8 cellular contexts compared by ENCODE assay signal in genomic region chr15:61195116-61196002, GRCh38. TPM values are rescaled to one million over a fixed set of nuclear protein-coding genes. Genes with fewer than 3 reads are reported as not detected.
DNase-seq lines count a peak whose midpoint lies in the region; ATAC-seq, FAIRE-seq and TF ChIP-seq lines count a peak whose summit lies in the region.

No MANE protein-coding gene starts in this region.

- H3K4me1 ChIP-seq in small intestine (ENCODE audit: control insufficient read depth in 2 of 2, insufficient read depth in 1 of 2, low read depth in 1 of 2, low read length in 1 of 2) (no peaks in the 10 kb centered on the region), sigmoid colon (peaks cover 0 to 11% (median 4%) of the 10 kb centered on the region in 4 donors)

- no peak for TF ChIP-seq EP300 in sigmoid colon (IDR thresholded peaks at IDR 0.05)

- WGBS in small intestine, 3 donors: 82 to 88% (median 84%) methylated on average over 10 of the region's 10 CpGs
- WGBS in sigmoid colon, 2 donors: 83 to 89% methylated on average over 10 of the region's 10 CpGs

- CTCF ChIA-PET in RWPE1 (lab: Yijun Ruan, JAX): interaction anchor here (0.6 to 3.0 kb wide), 11 partner anchors 12 to 1212 kb away, joined by 3 to 30 read pairs (median 4); no protein-coding TSS in a partner anchor

- H3K4me3 ChIP-seq in small intestine (ENCODE audit: low read depth in 1 of 2, low read length in 2 of 2) (no peak overlapping the region), sigmoid colon (no peak overlapping the region)

- H3K27me3 ChIP-seq in small intestine (ENCODE audit: control insufficient read depth in 2 of 2, insufficient read depth in 2 of 2, low read length in 2 of 2): no peaks in the 10 kb centered on the region
- no peaks in the 10 kb centered on the region for H3K27me3 ChIP-seq in sigmoid colon

- TF ChIP-seq POLR2A in sigmoid colon (IDR thresholded peaks at IDR 0.05): no peak

- POLR2A ChIA-PET in RWPE1 (lab: Yijun Ruan, JAX; ENCODE audit: low non-redundant PET): no interaction called here

- H3K36me3 ChIP-seq in small intestine (ENCODE audit: control insufficient read depth in 2 of 2, insufficient read depth in 2 of 2, low read length in 2 of 2) (no peaks in the 10 kb centered on the region), sigmoid colon (no peaks in the 10 kb centered on the region)

- intact Hi-C loops in sigmoid colon (cut with DNase I): no loop called here

- no peak for FAIRE-seq in small intestine (lab: Jason Lieb, UNC)

- no peaks in the 10 kb centered on the region for H3K9me3 ChIP-seq in small intestine (ENCODE audit: control insufficient read depth, low read depth)
- H3K9me3 ChIP-seq in sigmoid colon: no peaks in the 10 kb centered on the region

- TF ChIP-seq CTCF in RWPE1 (conservative IDR thresholded peaks at IDR 0.05; ENCODE audit: low read depth) (peak; percentile 73), sigmoid colon (IDR thresholded peaks at IDR 0.05) (peak in 2 of 4 experiments; percentile 12 to 36)

- H3K27ac ChIP-seq in RWPE1 (no peak overlapping the region), small intestine (ENCODE audit: low read depth in 1 of 2, low read length in 1 of 2) (no peak overlapping the region), sigmoid colon (no peak overlapping the region)

- no peak for ATAC-seq in GM19023 (IDR thresholded peaks at IDR 0.05; ENCODE audit: unreplicated experiment)
- ATAC-seq in HG03025 (IDR thresholded peaks at IDR 0.05; ENCODE audit: low FRiP score, unreplicated experiment): no peak

- DNase-seq in COR-L47 (lab: John Stamatoyannopoulos, UW) (peak; percentile 19), GM19240 (ENCODE audit: insufficient read length, low spot score) (peak; percentile 15), RWPE1 (ENCODE audit: low spot score) (peak; percentile 26), fibroblast of peridontal ligament (ENCODE audit: extremely low read depth) (peak; percentile 43), small intestine (peak; percentile 44), sigmoid colon (no peak)

RNA-seq across cellular contexts. Expression of gene RORA, which starts 33.7 kb away (rescaled TPM):
- polyA plus RNA-seq in small intestine (1 to 10 TPM in 2 of 3 donors, under 1 TPM in 1; 0.89 to 1.6 (median 1.1) TPM), sigmoid colon (1 to 10 TPM in 2 of 3 donors, under 1 TPM in 1; 0.92 to 4.8 (median 2.7) TPM)
- 10 to 100 TPM; 40.0 to 66.2 (median 52.6) TPM for total RNA-seq in sigmoid colon
